32 cellular contexts compared by ENCODE assay signal in the genomic region with DNA sequence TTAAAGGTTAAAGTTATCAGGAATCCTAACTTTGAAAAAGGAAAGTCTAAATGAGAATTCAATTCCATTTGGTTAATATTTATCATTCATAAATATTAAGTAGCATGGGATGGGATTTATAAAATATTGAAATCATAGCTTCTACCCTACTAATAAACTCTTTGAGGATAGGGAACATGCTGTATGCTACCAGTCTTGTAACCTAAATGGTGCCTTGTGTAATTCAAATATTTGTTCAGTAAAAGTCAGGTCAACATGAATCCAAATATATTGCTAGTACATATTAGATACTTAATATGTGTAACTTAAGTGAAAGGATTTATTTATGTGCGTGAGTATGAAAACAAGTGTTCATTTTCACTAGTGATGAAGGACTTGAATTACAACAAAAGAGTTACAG.
"Had no signal": no experiment of that assay in that cellular context is flagged by ENCODE, and none has a peak within 500 bp of the region (broad histone marks: within the 10 kb centered on the region; RNA-seq: fewer than 3 reads in every experiment).

No MANE protein-coding gene starts in this region.

- H3K27me3 ChIP-seq: ascending aorta, cardiac muscle cell had no signal

- H3K36me3 ChIP-seq: ascending aorta, cardiac muscle cell, WERI-Rb-1 had no signal

- H3K4me3 ChIP-seq: ascending aorta, cardiac muscle cell had no signal

- ATAC-seq: activated CD4-positive, alpha-beta T cell treated with anti-CD3 and anti-CD28 coated beads for 36 hours; activated CD4-positive, CD25-positive, alpha-beta regulatory T cell treated with anti-CD3 and anti-CD28 coated beads, Interleukin-2, amount 50 U/mL, for 24 hours; activated CD8-positive, alpha-beta memory T cell treated with anti-CD3 and anti-CD28 coated beads, Interleukin-2, amount 10 ng/mL, durations not matched to agents 7 days and 5 days; activated CD8-positive, alpha-beta T cell treated with anti-CD3 and anti-CD28 coated beads, Interleukin-2, amount 10 ng/mL, durations not matched to agents 7 days and 5 days; activated naive CD8-positive, alpha-beta T cell treated with anti-CD3 and anti-CD28 coated beads, Interleukin-2, amount 50 U/mL, for 24 hours; WTC11 had no signal

- DNase-seq: activated CD4-positive, alpha-beta memory T cell treated with anti-CD3 and anti-CD28 coated beads, Interleukin-2, amount 10 ng/mL, durations not matched to agents 7 days and 5 days; activated CD4-positive, alpha-beta T cell treated with anti-CD3 and anti-CD28 coated beads for 1 hour; activated CD4-positive, alpha-beta T cell treated with anti-CD3 and anti-CD28 coated beads for 36 hours; activated CD4-positive, alpha-beta T cell treated with anti-CD3 and anti-CD28 coated beads for 48 hours; activated CD4-positive, alpha-beta T cell treated with anti-CD3 and anti-CD28 coated beads, Interleukin-2, amount 10 ng/mL, durations not matched to agents 7 days and 5 days; activated CD4-positive, alpha-beta T cell treated with anti-CD3 and anti-CD28 coated beads, Interleukin-2, amount 50 U/mL, for 48 hours; activated CD4-positive, CD25-positive, alpha-beta regulatory T cell; activated CD8-positive, alpha-beta memory T cell treated with anti-CD3 and anti-CD28 coated beads for 24 hours; activated CD8-positive, alpha-beta memory T cell treated with anti-CD3 and anti-CD28 coated beads, Interleukin-2, amount 10 ng/mL, durations not matched to agents 7 days and 5 days; activated CD8-positive, alpha-beta memory T cell treated with anti-CD3 and anti-CD28 coated beads, Interleukin-2, amount 50 U/mL, for 48 hours; activated CD8-positive, alpha-beta T cell treated with anti-CD3 and anti-CD28 coated beads, Interleukin-2, amount 10 ng/mL, durations not matched to agents 7 days and 5 days; activated effector memory CD4-positive, alpha-beta T cell treated with Interleukin-2 at 50 U/mL for 16 hours; activated gamma-delta T cell; activated naive CD4-positive, alpha-beta T cell treated with anti-CD3 and anti-CD28 coated beads, Interleukin-2, amount 10 ng/mL, durations not matched to agents 7 days and 5 days; activated naive CD4-positive, alpha-beta T cell treated with Interleukin-2 at 50 U/mL for 16 hours; activated naive CD8-positive, alpha-beta T cell treated with anti-CD3 and anti-CD28 coated beads, Interleukin-2, amount 10 ng/mL, durations not matched to agents 7 days and 5 days; activated naive CD8-positive, alpha-beta T cell treated with anti-CD3 and anti-CD28 coated beads, Interleukin-2, amount 50 U/mL, for 24 hours; activated T-cell treated with anti-CD3 and anti-CD28 coated beads, Interleukin-2, amount 50 U/mL, for 24 hours; activated T-cell treated with anti-CD3 and anti-CD28 coated beads, Interleukin-2, amount 50 U/mL, for 48 hours; amygdala; anterior cingulate cortex; caudate nucleus; cerebellar nuclear complex; T-helper 1 cell; T-helper 2 cell; T-helper 9 cell; WERI-Rb-1 had no signal

- H3K9me3 ChIP-seq: ascending aorta had no signal

- H3K4me1 ChIP-seq: ascending aorta had no signal

- H3K27ac ChIP-seq: ascending aorta, cardiac muscle cell, WERI-Rb-1 had no signal

- FAIRE-seq: bronchial epithelial cell had no signal
